ENCODE assay signal across 1 cellular context in the genomic region with DNA sequence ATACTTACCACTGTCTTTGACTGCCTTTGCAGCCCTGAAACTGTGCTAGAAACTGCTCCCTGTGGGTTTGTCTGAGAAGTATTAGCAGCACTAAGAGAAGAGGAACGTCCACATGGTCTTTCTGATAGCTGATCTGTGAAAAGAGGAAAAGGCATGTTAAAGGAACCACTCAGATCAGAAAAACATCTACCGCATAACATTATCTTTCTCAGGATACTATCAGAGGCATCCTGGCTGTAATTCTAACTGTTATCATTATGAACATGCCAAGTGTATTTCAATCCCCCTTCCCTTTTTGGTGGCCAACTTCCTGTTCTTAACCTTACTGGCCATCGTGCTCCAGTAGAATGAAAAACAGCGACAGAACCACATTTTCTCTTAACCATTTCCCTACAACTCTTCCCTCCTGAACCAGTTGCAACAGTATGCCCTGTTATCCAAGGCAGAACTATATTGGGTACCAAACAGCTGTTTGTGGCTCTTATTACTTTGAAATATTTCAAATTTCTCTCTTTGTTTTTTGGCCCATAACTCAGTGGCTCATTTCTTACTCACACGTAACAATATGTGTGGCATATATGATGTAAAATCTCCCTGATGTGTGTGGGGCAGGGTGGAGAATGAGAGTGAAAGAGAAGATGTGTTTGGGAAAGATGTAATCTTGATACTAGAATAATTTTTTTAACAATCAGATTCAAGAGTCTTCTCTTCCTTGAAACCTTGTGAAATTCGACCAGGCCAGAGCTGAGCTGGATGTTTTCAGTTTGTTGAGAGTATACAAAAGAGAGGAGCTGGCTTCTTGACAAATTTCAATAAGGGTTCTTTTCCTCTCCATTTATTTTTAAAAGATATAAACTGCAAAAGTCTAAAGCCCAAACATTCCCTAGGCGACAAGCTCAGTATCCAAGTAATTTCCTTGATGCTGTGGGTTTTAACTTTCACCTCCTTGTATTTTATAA.
TF ChIP-seq lines count a peak whose summit lies in the region.

No MANE protein-coding gene starts in this region.

TF ChIP-seq in K562, 482 proteins besides CTCF, POLR2A, EP300 and RAD21 (continued from another document and continues in another):
- TF ChIP-seq, protein P1, sequence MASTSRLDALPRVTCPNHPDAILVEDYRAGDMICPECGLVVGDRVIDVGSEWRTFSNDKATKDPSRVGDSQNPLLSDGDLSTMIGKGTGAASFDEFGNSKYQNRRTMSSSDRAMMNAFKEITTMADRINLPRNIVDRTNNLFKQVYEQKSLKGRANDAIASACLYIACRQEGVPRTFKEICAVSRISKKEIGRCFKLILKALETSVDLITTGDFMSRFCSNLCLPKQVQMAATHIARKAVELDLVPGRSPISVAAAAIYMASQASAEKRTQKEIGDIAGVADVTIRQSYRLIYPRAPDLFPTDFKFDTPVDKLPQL (IDR thresholded peaks at IDR 0.05; ENCODE audit: extremely low read depth, insufficient read length) = no peak
- no peak for TF ChIP-seq HLTF (IDR thresholded peaks at IDR 0.05)
- TF ChIP-seq, protein P2, sequence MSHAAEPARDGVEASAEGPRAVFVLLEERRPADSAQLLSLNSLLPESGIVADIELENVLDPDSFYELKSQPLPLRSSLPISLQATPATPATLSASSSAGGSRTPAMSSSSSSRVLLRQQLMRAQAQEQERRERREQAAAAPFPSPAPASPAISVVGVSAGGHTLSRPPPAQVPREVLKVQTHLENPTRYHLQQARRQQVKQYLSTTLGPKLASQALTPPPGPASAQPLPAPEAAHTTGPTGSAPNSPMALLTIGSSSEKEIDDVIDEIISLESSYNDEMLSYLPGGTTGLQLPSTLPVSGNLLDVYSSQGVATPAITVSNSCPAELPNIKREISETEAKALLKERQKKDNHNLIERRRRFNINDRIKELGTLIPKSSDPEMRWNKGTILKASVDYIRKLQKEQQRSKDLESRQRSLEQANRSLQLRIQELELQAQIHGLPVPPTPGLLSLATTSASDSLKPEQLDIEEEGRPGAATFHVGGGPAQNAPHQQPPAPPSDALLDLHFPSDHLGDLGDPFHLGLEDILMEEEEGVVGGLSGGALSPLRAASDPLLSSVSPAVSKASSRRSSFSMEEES (CRISPR knock-in tag; IDR thresholded peaks at IDR 0.05) = no peak
- TF ChIP-seq ZBTB8A (IDR thresholded peaks at IDR 0.05; ENCODE audit: partially characterized antibody) = no peak
- TF ChIP-seq ZNF174 (CRISPR knock-in tag; IDR thresholded peaks at IDR 0.05) = no peak
- TF ChIP-seq SETDB1 (IDR thresholded peaks at IDR 0.05; ENCODE audit: low read length) = no peak
- TF ChIP-seq OTX1 (CRISPR knock-in tag; IDR thresholded peaks at IDR 0.05) = no peak
- TF ChIP-seq ZNF184 (CRISPR knock-in tag; IDR thresholded peaks at IDR 0.05) = no peak
- TF ChIP-seq, protein P3, sequence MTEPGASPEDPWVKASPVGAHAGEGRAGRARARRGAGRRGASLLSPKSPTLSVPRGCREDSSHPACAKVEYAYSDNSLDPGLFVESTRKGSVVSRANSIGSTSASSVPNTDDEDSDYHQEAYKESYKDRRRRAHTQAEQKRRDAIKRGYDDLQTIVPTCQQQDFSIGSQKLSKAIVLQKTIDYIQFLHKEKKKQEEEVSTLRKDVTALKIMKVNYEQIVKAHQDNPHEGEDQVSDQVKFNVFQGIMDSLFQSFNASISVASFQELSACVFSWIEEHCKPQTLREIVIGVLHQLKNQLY (CRISPR knock-in tag; conservative IDR thresholded peaks at IDR 0.05) = no peak
- TF ChIP-seq RFX1 (IDR thresholded peaks at IDR 0.05) = no peak
- TF ChIP-seq HDAC2 (IDR thresholded peaks at IDR 0.05) = 0 out of 2 replicates have a peak, but pooled peaks have one; percentile 34
- TF ChIP-seq, protein P4, sequence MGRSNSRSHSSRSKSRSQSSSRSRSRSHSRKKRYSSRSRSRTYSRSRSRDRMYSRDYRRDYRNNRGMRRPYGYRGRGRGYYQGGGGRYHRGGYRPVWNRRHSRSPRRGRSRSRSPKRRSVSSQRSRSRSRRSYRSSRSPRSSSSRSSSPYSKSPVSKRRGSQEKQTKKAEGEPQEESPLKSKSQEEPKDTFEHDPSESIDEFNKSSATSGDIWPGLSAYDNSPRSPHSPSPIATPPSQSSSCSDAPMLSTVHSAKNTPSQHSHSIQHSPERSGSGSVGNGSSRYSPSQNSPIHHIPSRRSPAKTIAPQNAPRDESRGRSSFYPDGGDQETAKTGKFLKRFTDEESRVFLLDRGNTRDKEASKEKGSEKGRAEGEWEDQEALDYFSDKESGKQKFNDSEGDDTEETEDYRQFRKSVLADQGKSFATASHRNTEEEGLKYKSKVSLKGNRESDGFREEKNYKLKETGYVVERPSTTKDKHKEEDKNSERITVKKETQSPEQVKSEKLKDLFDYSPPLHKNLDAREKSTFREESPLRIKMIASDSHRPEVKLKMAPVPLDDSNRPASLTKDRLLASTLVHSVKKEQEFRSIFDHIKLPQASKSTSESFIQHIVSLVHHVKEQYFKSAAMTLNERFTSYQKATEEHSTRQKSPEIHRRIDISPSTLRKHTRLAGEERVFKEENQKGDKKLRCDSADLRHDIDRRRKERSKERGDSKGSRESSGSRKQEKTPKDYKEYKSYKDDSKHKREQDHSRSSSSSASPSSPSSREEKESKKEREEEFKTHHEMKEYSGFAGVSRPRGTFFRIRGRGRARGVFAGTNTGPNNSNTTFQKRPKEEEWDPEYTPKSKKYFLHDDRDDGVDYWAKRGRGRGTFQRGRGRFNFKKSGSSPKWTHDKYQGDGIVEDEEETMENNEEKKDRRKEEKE (IDR thresholded peaks at IDR 0.05; ENCODE audit: borderline replicate concordance in 1 of 2, control insufficient read depth in 1 of 2, low read depth in 2 of 2, low read length in 1 of 2) = no peak
- no peak for TF ChIP-seq POLR2B (IDR thresholded peaks at IDR 0.05; ENCODE audit: low read depth, partially characterized antibody)
- TF ChIP-seq, protein P5, sequence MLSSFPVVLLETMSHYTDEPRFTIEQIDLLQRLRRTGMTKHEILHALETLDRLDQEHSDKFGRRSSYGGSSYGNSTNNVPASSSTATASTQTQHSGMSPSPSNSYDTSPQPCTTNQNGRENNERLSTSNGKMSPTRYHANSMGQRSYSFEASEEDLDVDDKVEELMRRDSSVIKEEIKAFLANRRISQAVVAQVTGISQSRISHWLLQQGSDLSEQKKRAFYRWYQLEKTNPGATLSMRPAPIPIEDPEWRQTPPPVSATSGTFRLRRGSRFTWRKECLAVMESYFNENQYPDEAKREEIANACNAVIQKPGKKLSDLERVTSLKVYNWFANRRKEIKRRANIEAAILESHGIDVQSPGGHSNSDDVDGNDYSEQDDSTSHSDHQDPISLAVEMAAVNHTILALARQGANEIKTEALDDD (IDR thresholded peaks at IDR 0.05) = 0 out of 2 replicates have a peak, but pooled peaks have one; percentile 32
- TF ChIP-seq ATF7 (IDR thresholded peaks at IDR 0.05) = no peak
- TF ChIP-seq ZNF589 (CRISPR knock-in tag; IDR thresholded peaks at IDR 0.05; ENCODE audit: low read depth) = 0 out of 2 replicates have a peak, but pooled peaks have one; percentile 36
- peak; percentile 66 for TF ChIP-seq GATA2 (CRISPR knock-in tag; IDR thresholded peaks at IDR 0.05)
- TF ChIP-seq, protein P6, sequence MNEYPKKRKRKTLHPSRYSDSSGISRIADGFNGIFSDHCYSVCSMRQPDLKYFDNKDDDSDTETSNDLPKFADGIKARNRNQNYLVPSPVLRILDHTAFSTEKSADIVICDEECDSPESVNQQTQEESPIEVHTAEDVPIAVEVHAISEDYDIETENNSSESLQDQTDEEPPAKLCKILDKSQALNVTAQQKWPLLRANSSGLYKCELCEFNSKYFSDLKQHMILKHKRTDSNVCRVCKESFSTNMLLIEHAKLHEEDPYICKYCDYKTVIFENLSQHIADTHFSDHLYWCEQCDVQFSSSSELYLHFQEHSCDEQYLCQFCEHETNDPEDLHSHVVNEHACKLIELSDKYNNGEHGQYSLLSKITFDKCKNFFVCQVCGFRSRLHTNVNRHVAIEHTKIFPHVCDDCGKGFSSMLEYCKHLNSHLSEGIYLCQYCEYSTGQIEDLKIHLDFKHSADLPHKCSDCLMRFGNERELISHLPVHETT (CRISPR knock-in tag; conservative IDR thresholded peaks at IDR 0.05 in 1 of 2, IDR thresholded peaks at IDR 0.05 in 1 of 2) = 0 out of 4 replicates have a peak, but pooled peaks of 1 of the 2 experiments have one; percentile 31
- no peak for TF ChIP-seq NUFIP1 (IDR thresholded peaks at IDR 0.05; ENCODE audit: partially characterized antibody)
- TF ChIP-seq, protein P7, sequence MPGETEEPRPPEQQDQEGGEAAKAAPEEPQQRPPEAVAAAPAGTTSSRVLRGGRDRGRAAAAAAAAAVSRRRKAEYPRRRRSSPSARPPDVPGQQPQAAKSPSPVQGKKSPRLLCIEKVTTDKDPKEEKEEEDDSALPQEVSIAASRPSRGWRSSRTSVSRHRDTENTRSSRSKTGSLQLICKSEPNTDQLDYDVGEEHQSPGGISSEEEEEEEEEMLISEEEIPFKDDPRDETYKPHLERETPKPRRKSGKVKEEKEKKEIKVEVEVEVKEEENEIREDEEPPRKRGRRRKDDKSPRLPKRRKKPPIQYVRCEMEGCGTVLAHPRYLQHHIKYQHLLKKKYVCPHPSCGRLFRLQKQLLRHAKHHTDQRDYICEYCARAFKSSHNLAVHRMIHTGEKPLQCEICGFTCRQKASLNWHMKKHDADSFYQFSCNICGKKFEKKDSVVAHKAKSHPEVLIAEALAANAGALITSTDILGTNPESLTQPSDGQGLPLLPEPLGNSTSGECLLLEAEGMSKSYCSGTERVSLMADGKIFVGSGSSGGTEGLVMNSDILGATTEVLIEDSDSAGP (CRISPR knock-in tag; IDR thresholded peaks at IDR 0.05) = no peak
- TF ChIP-seq TCFL5 (CRISPR knock-in tag; conservative IDR thresholded peaks at IDR 0.05) = no peak
- TF ChIP-seq BRD4 (IDR thresholded peaks at IDR 0.05) = no peak
- peak; percentile 67 for TF ChIP-seq TAL1 (IDR thresholded peaks at IDR 0.05)
- no peak for TF ChIP-seq ZNF717 (CRISPR knock-in tag; IDR thresholded peaks at IDR 0.05)
- TF ChIP-seq NBN (IDR thresholded peaks at IDR 0.05; ENCODE audit: low read depth) = no peak
- TF ChIP-seq, protein P8, sequence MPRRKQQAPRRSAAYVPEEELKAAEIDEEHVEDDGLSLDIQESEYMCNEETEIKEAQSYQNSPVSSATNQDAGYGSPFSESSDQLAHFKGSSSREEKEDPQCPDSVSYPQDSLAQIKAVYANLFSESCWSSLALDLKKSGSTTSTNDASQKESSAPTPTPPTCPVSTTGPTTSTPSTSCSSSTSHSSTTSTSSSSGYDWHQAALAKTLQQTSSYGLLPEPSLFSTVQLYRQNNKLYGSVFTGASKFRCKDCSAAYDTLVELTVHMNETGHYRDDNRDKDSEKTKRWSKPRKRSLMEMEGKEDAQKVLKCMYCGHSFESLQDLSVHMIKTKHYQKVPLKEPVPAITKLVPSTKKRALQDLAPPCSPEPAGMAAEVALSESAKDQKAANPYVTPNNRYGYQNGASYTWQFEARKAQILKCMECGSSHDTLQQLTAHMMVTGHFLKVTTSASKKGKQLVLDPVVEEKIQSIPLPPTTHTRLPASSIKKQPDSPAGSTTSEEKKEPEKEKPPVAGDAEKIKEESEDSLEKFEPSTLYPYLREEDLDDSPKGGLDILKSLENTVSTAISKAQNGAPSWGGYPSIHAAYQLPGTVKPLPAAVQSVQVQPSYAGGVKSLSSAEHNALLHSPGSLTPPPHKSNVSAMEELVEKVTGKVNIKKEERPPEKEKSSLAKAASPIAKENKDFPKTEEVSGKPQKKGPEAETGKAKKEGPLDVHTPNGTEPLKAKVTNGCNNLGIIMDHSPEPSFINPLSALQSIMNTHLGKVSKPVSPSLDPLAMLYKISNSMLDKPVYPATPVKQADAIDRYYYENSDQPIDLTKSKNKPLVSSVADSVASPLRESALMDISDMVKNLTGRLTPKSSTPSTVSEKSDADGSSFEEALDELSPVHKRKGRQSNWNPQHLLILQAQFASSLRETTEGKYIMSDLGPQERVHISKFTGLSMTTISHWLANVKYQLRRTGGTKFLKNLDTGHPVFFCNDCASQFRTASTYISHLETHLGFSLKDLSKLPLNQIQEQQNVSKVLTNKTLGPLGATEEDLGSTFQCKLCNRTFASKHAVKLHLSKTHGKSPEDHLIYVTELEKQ (CRISPR knock-in tag; IDR thresholded peaks at IDR 0.05) = no peak
- peak; percentile 65 for TF ChIP-seq MYC (IDR thresholded peaks at IDR 0.05; ENCODE audit: low read depth, low read length)
- no peak for TF ChIP-seq MYC (CRISPR knock-in tag; IDR thresholded peaks at IDR 0.05; ENCODE audit: borderline replicate concordance, low read depth)
- no peak for TF ChIP-seq ZNF75A (CRISPR knock-in tag; IDR thresholded peaks at IDR 0.05)
- TF ChIP-seq FOXM1 (IDR thresholded peaks at IDR 0.05; ENCODE audit: low read depth) = peak; percentile 54; the same call in 1 of the 2 replicates
- TF ChIP-seq FOXM1 (CRISPR knock-in tag; IDR thresholded peaks at IDR 0.05; ENCODE audit: low read depth) = no peak
- TF ChIP-seq PPARD (CRISPR knock-in tag; IDR thresholded peaks at IDR 0.05) = no peak
- TF ChIP-seq DNMT1 (IDR thresholded peaks at IDR 0.05) = no peak
- peak; percentile 67; the same call in 1 of the 2 replicates for TF ChIP-seq SOX6 (IDR thresholded peaks at IDR 0.05)
- TF ChIP-seq ESRRB (CRISPR knock-in tag; IDR thresholded peaks at IDR 0.05; ENCODE audit: borderline replicate concordance) = no peak
- no peak for TF ChIP-seq ZNF780A (CRISPR knock-in tag; IDR thresholded peaks at IDR 0.05)
- peak; percentile 42; the same call in 1 of the 2 replicates for TF ChIP-seq JUND (IDR thresholded peaks at IDR 0.05; ENCODE audit: borderline replicate concordance, low read depth, low read length)
- TF ChIP-seq JUND (tag; IDR thresholded peaks at IDR 0.05; ENCODE audit: borderline replicate concordance, low read depth, low read length) = no peak; the same call in 2 of the 3 replicates
- no peak for TF ChIP-seq SMARCA5 (IDR thresholded peaks at IDR 0.05)
- TF ChIP-seq DPF2 (IDR thresholded peaks at IDR 0.05) = peak; percentile 73
- TF ChIP-seq, protein P9, sequence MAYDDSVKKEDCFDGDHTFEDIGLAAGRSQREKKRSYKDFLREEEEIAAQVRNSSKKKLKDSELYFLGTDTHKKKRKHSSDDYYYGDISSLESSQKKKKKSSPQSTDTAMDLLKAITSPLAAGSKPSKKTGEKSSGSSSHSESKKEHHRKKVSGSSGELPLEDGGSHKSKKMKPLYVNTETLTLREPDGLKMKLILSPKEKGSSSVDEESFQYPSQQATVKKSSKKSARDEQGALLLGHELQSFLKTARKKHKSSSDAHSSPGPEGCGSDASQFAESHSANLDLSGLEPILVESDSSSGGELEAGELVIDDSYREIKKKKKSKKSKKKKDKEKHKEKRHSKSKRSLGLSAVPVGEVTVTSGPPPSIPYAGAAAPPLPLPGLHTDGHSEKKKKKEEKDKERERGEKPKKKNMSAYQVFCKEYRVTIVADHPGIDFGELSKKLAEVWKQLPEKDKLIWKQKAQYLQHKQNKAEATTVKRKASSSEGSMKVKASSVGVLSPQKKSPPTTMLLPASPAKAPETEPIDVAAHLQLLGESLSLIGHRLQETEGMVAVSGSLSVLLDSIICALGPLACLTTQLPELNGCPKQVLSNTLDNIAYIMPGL (CRISPR knock-in tag; IDR thresholded peaks at IDR 0.05) = no peak
- no peak for TF ChIP-seq NEUROD1 (IDR thresholded peaks at IDR 0.05; ENCODE audit: borderline replicate concordance, low read depth, low read length, partially characterized antibody)
- TF ChIP-seq STAT5B (CRISPR knock-in tag; IDR thresholded peaks at IDR 0.05) = no peak
- TF ChIP-seq TEAD1 (CRISPR knock-in tag; IDR thresholded peaks at IDR 0.05) = peak in 1 of 2 experiments; percentile 46; a peak in 1 of 4 replicates
- no peak for TF ChIP-seq PRPF4 (IDR thresholded peaks at IDR 0.05; ENCODE audit: insufficient read depth, low read depth, low read length, poor library complexity, severe bottlenecking)
- TF ChIP-seq ETV6 (IDR thresholded peaks at IDR 0.05; ENCODE audit: borderline replicate concordance in 1 of 2, low read depth in 2 of 2, low read length in 1 of 2) = 0 out of 4 replicates have a peak, but pooled peaks of 1 of the 2 experiments have one; percentile 50
- TF ChIP-seq ETV6 (CRISPR knock-in tag; IDR thresholded peaks at IDR 0.05; ENCODE audit: borderline replicate concordance) = no peak
- TF ChIP-seq CBFA2T3 (IDR thresholded peaks at IDR 0.05) = peak; percentile 71
- peak; percentile 35; the same call in 1 of the 2 replicates for TF ChIP-seq MTA2 (IDR thresholded peaks at IDR 0.05; ENCODE audit: low read depth)
- no peak for TF ChIP-seq NR1H2 (CRISPR knock-in tag; IDR thresholded peaks at IDR 0.05)
